17 cellular contexts compared by ENCODE assay signal in the genomic region with DNA sequence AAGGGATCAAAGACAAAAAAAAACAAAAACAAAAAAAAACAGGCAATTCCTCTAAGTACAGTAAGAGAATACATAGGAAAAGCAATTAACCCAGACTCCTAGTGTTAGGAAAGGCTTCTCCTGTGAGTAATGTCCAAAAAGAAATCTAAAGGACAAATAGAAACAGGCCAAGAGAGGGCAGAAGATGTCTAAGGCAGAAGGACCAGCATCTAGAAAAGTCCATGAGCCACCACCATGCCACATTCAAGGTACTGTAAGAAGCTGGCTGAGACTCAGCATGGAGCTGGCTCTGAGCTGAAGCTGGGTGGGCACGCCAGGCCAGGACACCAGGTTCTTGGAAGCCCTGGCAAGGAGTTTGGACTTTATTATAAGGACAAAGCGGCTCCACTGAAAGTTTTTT.
DNase-seq lines count a peak whose midpoint lies in the region; ATAC-seq lines count a peak whose summit lies in the region.
"Had no signal": no experiment of that assay in that cellular context is flagged by ENCODE, and none has a peak within 500 bp of the region (broad histone marks: within the 10 kb centered on the region; RNA-seq: fewer than 3 reads in every experiment).

No MANE protein-coding gene starts in this region.

- DNase-seq in activated T-cell treated with anti-CD3 and anti-CD28 coated beads, Interleukin-2, amount 50 U/mL, for 72 hours: no peak
- DNase-seq in activated T-cell treated with anti-CD3 and anti-CD28 coated beads for 4 hours: no peak
- DNase-seq in NCI-H460 (ENCODE audit: extremely low read depth, low read depth): peak; percentile 13
- no peak for DNase-seq in mesenteric fat pad (ENCODE audit: low spot score)
- DNase-seq: activated CD8-positive, alpha-beta T cell treated with anti-CD3 and anti-CD28 coated beads, Interleukin-2, amount 10 ng/mL, durations not matched to agents 7 days and 5 days; activated effector memory CD4-positive, alpha-beta T cell treated with anti-CD3 and anti-CD28 coated beads, Interleukin-2, amount 50 U/mL, for 16 hours; AML-193; gastrocnemius medialis; midbrain; NCI-H146; NCI-H774; ovary; stimulated activated CD4-positive, alpha-beta T cell treated with anti-CD3 and anti-CD28 coated beads, Interleukin-12 subunit alpha, Interleukin-12 subunit beta, amount 100 ng/mL, for 4 hours had no signal

- no peak for ATAC-seq in activated T-cell treated with anti-CD3 and anti-CD28 coated beads, Interleukin-2, amount 50 U/mL, for 72 hours (replicated peaks in 1 of 2)
- peak; percentile 35 for ATAC-seq in esophagus mucosa
- no peak for ATAC-seq in stimulated activated memory B cell treated with anti-CD40 and anti-IgM and Interleukin-4, amounts not matched to agents 10 μg/mL and 1 μg/mL and 100 μg/mL, for 72 hours
- ATAC-seq in GM21515 (IDR thresholded peaks at IDR 0.05; ENCODE audit: unreplicated experiment): no peak
- no peak for ATAC-seq in GM21367 (IDR thresholded peaks at IDR 0.05; ENCODE audit: unreplicated experiment)
- ATAC-seq: activated CD8-positive, alpha-beta T cell treated with anti-CD3 and anti-CD28 coated beads, Interleukin-2, amount 10 ng/mL, durations not matched to agents 7 days and 5 days; gastrocnemius medialis had no signal

- no peaks in the 10 kb centered on the region for H3K9me3 Mint-ChIP-seq in activated T-cell treated with anti-CD3 and anti-CD28 coated beads, Interleukin-2, amount 50 U/mL, for 72 hours
- H3K9me3 Mint-ChIP-seq in stimulated activated memory B cell treated with anti-CD40 and anti-IgM and Interleukin-4, amounts not matched to agents 10 μg/mL and 1 μg/mL and 100 μg/mL, for 72 hours: no peaks in the 10 kb centered on the region

- H3K4me1 Mint-ChIP-seq in activated T-cell treated with anti-CD3 and anti-CD28 coated beads, Interleukin-2, amount 50 U/mL, for 72 hours (ENCODE audit: low read depth): no peaks in the 10 kb centered on the region
- peaks cover 6% of the 10 kb centered on the region for H3K4me1 Mint-ChIP-seq in stimulated activated memory B cell treated with anti-CD40 and anti-IgM and Interleukin-4, amounts not matched to agents 10 μg/mL and 1 μg/mL and 100 μg/mL, for 72 hours

- H3K27me3 Mint-ChIP-seq in activated T-cell treated with anti-CD3 and anti-CD28 coated beads, Interleukin-2, amount 50 U/mL, for 72 hours (ENCODE audit: low read depth): no peaks in the 10 kb centered on the region
- no peaks in the 10 kb centered on the region for H3K27me3 Mint-ChIP-seq in stimulated activated memory B cell treated with anti-CD40 and anti-IgM and Interleukin-4, amounts not matched to agents 10 μg/mL and 1 μg/mL and 100 μg/mL, for 72 hours

- H3K27ac Mint-ChIP-seq in activated T-cell treated with anti-CD3 and anti-CD28 coated beads, Interleukin-2, amount 50 U/mL, for 72 hours: peak overlapping the region; percentile 40
- H3K27ac Mint-ChIP-seq in stimulated activated memory B cell treated with anti-CD40 and anti-IgM and Interleukin-4, amounts not matched to agents 10 μg/mL and 1 μg/mL and 100 μg/mL, for 72 hours: peak overlapping the region; percentile 42
- H3K27ac Mint-ChIP-seq: activated CD8-positive, alpha-beta T cell treated with anti-CD3 and anti-CD28 coated beads, Interleukin-2, amount 10 ng/mL, durations not matched to agents 7 days and 5 days had no signal

- no peaks in the 10 kb centered on the region for H3K36me3 Mint-ChIP-seq in activated T-cell treated with anti-CD3 and anti-CD28 coated beads, Interleukin-2, amount 50 U/mL, for 72 hours (ENCODE audit: insufficient read depth in 2 of 2)
- no peaks in the 10 kb centered on the region for H3K36me3 Mint-ChIP-seq in stimulated activated memory B cell treated with anti-CD40 and anti-IgM and Interleukin-4, amounts not matched to agents 10 μg/mL and 1 μg/mL and 100 μg/mL, for 72 hours

- no peak overlapping the region for H3K4me3 Mint-ChIP-seq in activated T-cell treated with anti-CD3 and anti-CD28 coated beads, Interleukin-2, amount 50 U/mL, for 72 hours
- no peak overlapping the region for H3K4me3 Mint-ChIP-seq in stimulated activated memory B cell treated with anti-CD40 and anti-IgM and Interleukin-4, amounts not matched to agents 10 μg/mL and 1 μg/mL and 100 μg/mL, for 72 hours
- H3K4me3 Mint-ChIP-seq: activated CD8-positive, alpha-beta T cell treated with anti-CD3 and anti-CD28 coated beads, Interleukin-2, amount 10 ng/mL, durations not matched to agents 7 days and 5 days had no signal
